Comparison of ENCODE assay signal across 8 cellular contexts in genomic region chr11:110295487-110296225, GRCh38. TPM values are rescaled to one million over a fixed set of nuclear protein-coding genes. Genes with fewer than 3 reads are reported as not detected.
A peak's percentile ranks its signal among the peaks of the same experiment; 100 is the strongest.
DNase-seq lines count a peak whose midpoint lies in the region; ATAC-seq and TF ChIP-seq lines count a peak whose summit lies in the region.

No MANE protein-coding gene starts in this region.

- H3K4me1 Mint-ChIP-seq in activated naive CD4-positive, alpha-beta T cell treated with anti-CD3 and anti-CD28 coated beads for 36 hours (ENCODE audit: low read depth): peaks cover 43% of the 10 kb centered on the region

- H3K27ac ChIP-seq in C4-2B: peak overlapping the region; percentile 96
- peak overlapping the region; percentile 85 for H3K27ac ChIP-seq in osteoblast (ENCODE audit: low read depth, low read length)
- peak overlapping the region; percentile 93 for H3K27ac ChIP-seq in upper lobe of right lung

- H4K20me1 ChIP-seq in osteoblast (ENCODE audit: insufficient read depth, low read length): peaks cover 37% of the 10 kb centered on the region

- H3K9me3 Mint-ChIP-seq in activated naive CD4-positive, alpha-beta T cell treated with anti-CD3 and anti-CD28 coated beads for 36 hours: peaks cover 3% of the 10 kb centered on the region

- peak overlapping the region; percentile 82 for H3K4me2 ChIP-seq in osteoblast (ENCODE audit: insufficient read depth, low read length)

- peak overlapping the region; percentile 74 for H2AFZ ChIP-seq in osteoblast (ENCODE audit: low read length)

- H3K36me3 Mint-ChIP-seq in activated naive CD4-positive, alpha-beta T cell treated with anti-CD3 and anti-CD28 coated beads for 36 hours (ENCODE audit: low read depth): peaks cover 10% of the 10 kb centered on the region

- H3K9me3 ChIP-seq in osteoblast (ENCODE audit: low read depth, low read length) (no peaks in the 10 kb centered on the region), upper lobe of right lung (no peaks in the 10 kb centered on the region)

- H3K4me3 ChIP-seq in osteoblast (ENCODE audit: insufficient read depth, low read length) (peak overlapping the region; percentile 93), upper lobe of right lung (peak overlapping the region; percentile 93)

- H3K27me3 Mint-ChIP-seq in activated naive CD4-positive, alpha-beta T cell treated with anti-CD3 and anti-CD28 coated beads for 36 hours (ENCODE audit: low read depth): no peaks in the 10 kb centered on the region

- peak; percentile 67 for DNase-seq in activated naive CD4-positive, alpha-beta T cell treated with anti-CD3 and anti-CD28 coated beads for 36 hours
- DNase-seq in head of caudate nucleus: peak; percentile 21 to 84 (median 62)
- DNase-seq in osteoblast (ENCODE audit: insufficient read length, low spot score, missing footprints): peak; percentile 92
- DNase-seq in upper lobe of right lung: peak; percentile 83

- CTCF ChIA-PET in activated naive CD4-positive, alpha-beta T cell treated with anti-CD3 and anti-CD28 coated beads for 36 hours (lab: Charles Lee): interaction anchor here (1.3 to 1.6 kb wide), 2 partner anchors 33 to 54 kb away, joined by 5 read pairs; no protein-coding TSS in a partner anchor

- intact Hi-C loops in activated naive CD4-positive, alpha-beta T cell treated with anti-CD3 and anti-CD28 coated beads for 36 hours (cut with micrococcal nuclease): loop anchor here (1.0 to 2.0 kb wide), 5 partner anchors 17 to 136 kb away; no protein-coding TSS in a partner anchor
- intact Hi-C loops in head of caudate nucleus (cut with DNase I) (loop anchor here (10.0 kb wide), 3 partner anchors 79 to 139 kb away; no protein-coding TSS in a partner anchor), upper lobe of right lung (cut with DNase I) (no loop called here)

- H3K36me3 ChIP-seq in osteoblast (ENCODE audit: insufficient read depth, low read length) (peaks cover 3% of the 10 kb centered on the region), upper lobe of right lung (no peaks in the 10 kb centered on the region)

- TF ChIP-seq CTCF in C4-2B (conservative IDR thresholded peaks at IDR 0.05) (no peak), osteoblast (IDR thresholded peaks at IDR 0.05; ENCODE audit: extremely low read depth, low read depth, low read length) (no peak), upper lobe of right lung (IDR thresholded peaks at IDR 0.05) (peak; percentile 3)

- H3K4me3 Mint-ChIP-seq in activated naive CD4-positive, alpha-beta T cell treated with anti-CD3 and anti-CD28 coated beads for 36 hours: peak overlapping the region; percentile 91

- H3K27ac Mint-ChIP-seq in activated naive CD4-positive, alpha-beta T cell treated with anti-CD3 and anti-CD28 coated beads for 36 hours: peak overlapping the region; percentile 83

- H3K27me3 ChIP-seq in osteoblast (ENCODE audit: insufficient read depth, low read length): no peaks in the 10 kb centered on the region
- H3K27me3 ChIP-seq in upper lobe of right lung: no peaks in the 10 kb centered on the region

- ATAC-seq in GM19372 (IDR thresholded peaks at IDR 0.05; ENCODE audit: low read depth, unreplicated experiment): peak; percentile 51
- ATAC-seq in HG03457 (IDR thresholded peaks at IDR 0.05; ENCODE audit: unreplicated experiment): peak; percentile 46
- peak; percentile 66 for ATAC-seq in upper lobe of right lung

- peaks cover 22% of the 10 kb centered on the region for H3K4me1 ChIP-seq in osteoblast (ENCODE audit: insufficient read depth, low read length)
- H3K4me1 ChIP-seq in upper lobe of right lung: peaks cover 25% of the 10 kb centered on the region

- H3K79me2 ChIP-seq in osteoblast (ENCODE audit: insufficient read depth, low read length): peaks cover 56% of the 10 kb centered on the region

TF ChIP-seq in PFSK-1, 5 proteins besides CTCF, POLR2A, EP300 and RAD21:
- peak; percentile 48; the same call in 1 of the 2 replicates for TF ChIP-seq SIN3A (IDR thresholded peaks at IDR 0.05; ENCODE audit: borderline replicate concordance, insufficient read depth, low read length)
- TF ChIP-seq FOXP2 (optimal IDR thresholded peaks at IDR 0.05; ENCODE audit: borderline replicate concordance, extremely low read depth, extremely low read length, insufficient read depth): no peak
- no peak for TF ChIP-seq TAF1 (IDR thresholded peaks at IDR 0.05; ENCODE audit: borderline replicate concordance, insufficient read depth, low read length)

RNA-seq across cellular contexts. Expression of gene RDX, which starts 0.8 kb away (rescaled TPM):
- polyA plus RNA-seq in PFSK-1 (2012; ENCODE audit: insufficient read length, low read depth): 42.3 TPM
- 10 to 100 TPM; 35.2 to 37.4 TPM for total RNA-seq in activated naive CD4-positive, alpha-beta T cell treated with anti-CD3 and anti-CD28 coated beads for 36 hours
- 70.1 and 79.3 TPM in 2 replicates for total RNA-seq in osteoblast
- 146 TPM for total RNA-seq in upper lobe of right lung

Comparison
In these comparisons a context has a peak if more than half of its experiments do, and no peak if none do; other contexts are left out.
1. Peak in every context shown above with its lines: DNase-seq, ATAC-seq, H3K4me3 ChIP-seq and H3K27ac ChIP-seq.